Comparison of ENCODE assay signal across 23 cellular contexts in the genomic region with DNA sequence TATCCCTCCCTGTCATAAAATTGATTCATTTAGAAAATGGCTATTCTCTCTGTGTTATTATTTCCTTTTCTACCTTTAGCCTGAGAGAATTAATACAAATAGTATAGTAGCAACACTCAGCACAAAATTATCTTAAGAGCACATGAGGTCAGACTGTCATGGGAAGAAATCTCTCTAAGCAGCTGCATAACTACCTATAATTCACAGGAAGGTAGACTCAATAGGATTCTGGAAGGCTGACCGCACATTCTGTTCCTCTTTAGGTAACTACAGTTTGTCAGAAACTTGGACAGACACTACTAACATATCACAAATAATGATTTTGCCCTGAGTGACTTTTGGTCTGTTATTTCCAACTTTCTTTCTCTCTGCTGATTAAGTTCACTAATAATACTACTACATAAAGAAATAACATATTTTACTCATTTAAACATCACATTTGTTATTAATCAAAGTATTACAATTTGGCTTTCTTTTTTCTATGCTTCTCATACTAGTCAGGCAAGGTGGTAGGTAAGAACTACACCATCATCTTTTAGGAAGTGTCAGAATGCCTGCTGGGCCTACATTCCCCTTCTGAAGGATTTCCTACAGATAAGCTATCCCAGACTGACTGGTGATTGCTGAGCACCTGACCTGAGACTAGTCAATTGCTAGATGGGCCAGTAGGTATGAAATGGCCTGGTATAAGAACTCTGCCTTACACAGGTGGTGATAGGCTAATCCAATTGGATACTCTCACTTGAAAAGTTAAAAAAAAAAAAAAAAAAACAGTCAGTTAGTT.
DNase-seq lines count a peak whose midpoint lies in the region; ATAC-seq, FAIRE-seq and TF ChIP-seq lines count a peak whose summit lies in the region.
"Had no signal": no experiment of that assay in that cellular context is flagged by ENCODE, and none has a peak within 500 bp of the region (broad histone marks: within the 10 kb centered on the region; RNA-seq: fewer than 3 reads in every experiment).

No MANE protein-coding gene starts in this region.

- DNase-seq in DMS53 treated with DMSO at 0.1 percent for 48 hours (lab: John Stamatoyannopoulos, UW; ENCODE audit: unreplicated experiment) (peak; percentile 51), iPS-NIHi11 (ENCODE audit: low spot score) (peak; percentile 13), pancreas (peak in 3 of 6 donors; percentile 40 to 60 (median 48))
- DNase-seq in activated CD4-positive, alpha-beta T cell treated with anti-CD3 and anti-CD28 coated beads, Interleukin-2, amount 50 U/mL, for 48 hours, result no peak
- no peak for DNase-seq in activated T-cell treated with anti-CD3 and anti-CD28 coated beads, Interleukin-2, amount 50 U/mL, for 1 hour
- DNase-seq: 8988T; ACHN; AML-193; BE2C; Calu3; CD4-positive, alpha-beta memory T cell; COR-L47; DMS79; EL; GDM1; GOT3; HFFc6 had no signal

- peak overlapping the region in 3 of 4 donors; percentile 3 to 48 (median 27) for H3K27ac ChIP-seq in pancreas
- H3K27ac ChIP-seq: A549; BLaER1 treated with 17β-estradiol and CSF1 and Interleukin-3, amounts not matched to agents 10 nM and 100 nM had no signal

- TF ChIP-seq CTCF in pancreas (IDR thresholded peaks at IDR 0.05), result no peak

- WGBS in pancreas, 2 donors, result 27 to 33% methylated on average over 1 of the region's 1 CpG

- no peak for FAIRE-seq in pancreas (lab: Jason Lieb, UNC)
- FAIRE-seq: A549, GM12878, H54 had no signal

- intact Hi-C loops in pancreas (cut with DNase I), result no loop called here

- no peaks in the 10 kb centered on the region for H3K9me3 ChIP-seq in pancreas
- H3K9me3 ChIP-seq: A549; BE2C; BLaER1 treated with 17β-estradiol and CSF1 and Interleukin-3, amounts not matched to agents 10 nM and 100 nM; HAP-1 had no signal

- peaks cover 9 to 13% (median 12%) of the 10 kb centered on the region in 3 donors for H3K4me1 ChIP-seq in pancreas
- H3K4me1 ChIP-seq: BE2C had no signal

- no peaks in the 10 kb centered on the region for H3K27me3 ChIP-seq in pancreas
- H3K27me3 ChIP-seq: BE2C; BLaER1 treated with 17β-estradiol and CSF1 and Interleukin-3, amounts not matched to agents 10 nM and 100 nM had no signal

- H3K36me3 ChIP-seq in pancreas, result no peaks in the 10 kb centered on the region
- H3K36me3 ChIP-seq: BE2C; BLaER1 treated with 17β-estradiol and CSF1 and Interleukin-3, amounts not matched to agents 10 nM and 100 nM; HAP-1 had no signal

- peak; percentile 93 to 98 (median 96) for ATAC-seq in pancreas
- no peak for ATAC-seq in GM18511 (IDR thresholded peaks at IDR 0.05; ENCODE audit: unreplicated experiment)
- ATAC-seq: A549, GM12878 had no signal

- no peak overlapping the region for H3K4me3 ChIP-seq in pancreas
- H3K4me3 ChIP-seq: A549; BLaER1 treated with 17β-estradiol and CSF1 and Interleukin-3, amounts not matched to agents 10 nM and 100 nM; GM12878; HAP-1 had no signal

Comparison
In these comparisons a context has a peak if more than half of its experiments do, and no peak if none do; other contexts are left out.
1. DNase-seq: peak in DMS53 treated with DMSO at 0.1 percent for 48 hours (single experiment) and iPS-NIHi11 (single experiment); none in activated CD4-positive, alpha-beta T cell treated with anti-CD3 and anti-CD28 coated beads, Interleukin-2, amount 50 U/mL, for 48 hours (0 of 2) and activated T-cell treated with anti-CD3 and anti-CD28 coated beads, Interleukin-2, amount 50 U/mL, for 1 hour (single experiment).